ENCODE assay signal across 8 cellular contexts in genomic region chr4:52659016-52659721, GRCh38. TPM values are rescaled to one million over a fixed set of nuclear protein-coding genes. Genes with fewer than 3 reads are reported as not detected.
DNase-seq lines count a peak whose midpoint lies in the region; ATAC-seq and TF ChIP-seq lines count a peak whose summit lies in the region.

TSS of gene USP46 (minus strand) at chr4:52659301. CDS start at chr4:52659150, 151 bp downstream.

- DNase-seq in CD4-positive, alpha-beta T cell = peak in 9 of 10 experiments; percentile 2 to 53 (median 22)
- DNase-seq in NOMO-1 (lab: John Stamatoyannopoulos, UW; ENCODE audit: unreplicated experiment in 2 of 2) (peak; percentile 36 to 60), activated T-cell treated with anti-CD3 and anti-CD28 coated beads for 4 hours (peak; percentile 36), epithelial cell of proximal tubule (ENCODE audit: low read depth) (no peak), mucosa of descending colon (peak; percentile 75 to 87 (median 80))
- peak; percentile 15 for DNase-seq in stimulated activated CD8-positive, alpha-beta memory T cell treated with anti-CD3 and anti-CD28 coated beads, Interleukin-7, amount 100 ng/mL, for 24 hours (ENCODE audit: low read depth)

- ATAC-seq in CD4-positive, alpha-beta T cell (ENCODE audit: poor library complexity) = peak; percentile 70
- ATAC-seq in HG03342 (IDR thresholded peaks at IDR 0.05; ENCODE audit: unreplicated experiment) (peak; percentile 79), mucosa of descending colon (peak; percentile 97)

- intact Hi-C loops in CD4-positive, alpha-beta T cell (cut with DNase I, micrococcal nuclease) = loop anchor here in 1 of 2 experiments (10.0 kb wide), 1 partner anchor 56 kb away; no protein-coding TSS in a partner anchor
- intact Hi-C loops in mucosa of descending colon (cut with DNase I, micrococcal nuclease) = no loop called here

- H3K27ac ChIP-seq in CD4-positive, alpha-beta T cell (ENCODE audit: low read depth, low read length) = no peak within 1 kb of the TSS

- H3K9me3 Mint-ChIP-seq in CD4-positive, alpha-beta T cell = no peaks in the 10 kb centered on the region

- peak; percentile 85 for TF ChIP-seq POLR2A in GM19099 (IDR thresholded peaks at IDR 0.05; ENCODE audit: extremely low read depth, insufficient read length, low read depth)

- H3K27me3 ChIP-seq in CD4-positive, alpha-beta T cell (ENCODE audit: control insufficient read depth, insufficient read depth, low read length) = no peaks in the 10 kb centered on the region

- no peaks in the 10 kb centered on the region for H3K36me3 ChIP-seq in mucosa of descending colon (ENCODE audit: low read depth)

- CTCF ChIA-PET in CD4-positive, alpha-beta T cell (lab: Charles Lee) = interaction anchor here (0.6 to 1.3 kb wide), 2 partner anchors 114 to 283 kb away, joined by 3 read pairs; no protein-coding TSS in a partner anchor

- peak within 1 kb of the TSS; percentile 73 for H3K27ac Mint-ChIP-seq in CD4-positive, alpha-beta T cell

- H3K9me3 ChIP-seq in CD4-positive, alpha-beta T cell (ENCODE audit: control insufficient read depth, low read length) = no peaks in the 10 kb centered on the region
- H3K9me3 ChIP-seq in mucosa of descending colon = peaks cover 4% of the 10 kb centered on the region

- H3K4me3 ChIP-seq in epithelial cell of proximal tubule (ENCODE audit: low read depth, low read length) (peak within 1 kb of the TSS; percentile 78), mucosa of descending colon (peak within 1 kb of the TSS; percentile 83)

- H3K36me3 Mint-ChIP-seq in CD4-positive, alpha-beta T cell (ENCODE audit: low read depth) = peaks cover 12% of the 10 kb centered on the region

- no peak for TF ChIP-seq CTCF in CD4-positive, alpha-beta T cell (IDR thresholded peaks at IDR 0.05)
- TF ChIP-seq CTCF in epithelial cell of proximal tubule (conservative IDR thresholded peaks at IDR 0.05; ENCODE audit: low read depth, low read length) (no peak), mucosa of descending colon (IDR thresholded peaks at IDR 0.05) (no peak)

- H3K4me3 Mint-ChIP-seq in CD4-positive, alpha-beta T cell = peak within 1 kb of the TSS; percentile 94

- POLR2A ChIA-PET in CD4-positive, alpha-beta T cell (lab: Charles Lee) = interaction anchor here (1.2 to 3.6 kb wide), 2 partner anchors 53 to 63 kb away, joined by 4 to 37 read pairs; no protein-coding TSS in a partner anchor

- H3K4me1 Mint-ChIP-seq in CD4-positive, alpha-beta T cell (ENCODE audit: low read depth) = peaks cover 38% of the 10 kb centered on the region

- peaks cover 25% of the 10 kb centered on the region for H3K27me3 Mint-ChIP-seq in CD4-positive, alpha-beta T cell

- peaks cover 18% of the 10 kb centered on the region for H3K4me1 ChIP-seq in mucosa of descending colon (ENCODE audit: low read depth)

RNA-seq across cellular contexts. Expression of gene USP46, which starts in this region (rescaled TPM):
- 10 to 100 TPM in 1 of 2 experiments, 1 to 10 TPM in 1; 6.8 to 10.5 TPM for total RNA-seq in CD4-positive, alpha-beta T cell
- total RNA-seq in epithelial cell of proximal tubule (8.5 and 9.5 TPM in 2 replicates), mucosa of descending colon (10 to 100 TPM; 12.5 to 18.2 (median 14.8) TPM)
